ENCODE assay signal across 1 cellular context in genomic region chr9:99108131-99108530, GRCh38.
TF ChIP-seq lines count a peak whose summit lies in the region.

No MANE protein-coding gene starts in this region.

TF ChIP-seq in SK-N-SH, 30 proteins besides CTCF, POLR2A, EP300 and RAD21 (continued from another document):
- no peak for TF ChIP-seq USF2 (IDR thresholded peaks at IDR 0.05; ENCODE audit: borderline replicate concordance, low read depth, low read length)
- TF ChIP-seq, protein P1, sequence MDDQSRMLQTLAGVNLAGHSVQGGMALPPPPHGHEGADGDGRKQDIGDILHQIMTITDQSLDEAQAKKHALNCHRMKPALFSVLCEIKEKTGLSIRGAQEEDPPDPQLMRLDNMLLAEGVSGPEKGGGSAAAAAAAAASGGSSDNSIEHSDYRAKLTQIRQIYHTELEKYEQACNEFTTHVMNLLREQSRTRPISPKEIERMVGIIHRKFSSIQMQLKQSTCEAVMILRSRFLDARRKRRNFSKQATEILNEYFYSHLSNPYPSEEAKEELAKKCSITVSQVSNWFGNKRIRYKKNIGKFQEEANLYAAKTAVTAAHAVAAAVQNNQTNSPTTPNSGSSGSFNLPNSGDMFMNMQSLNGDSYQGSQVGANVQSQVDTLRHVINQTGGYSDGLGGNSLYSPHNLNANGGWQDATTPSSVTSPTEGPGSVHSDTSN (IDR thresholded peaks at IDR 0.05): no peak
- no peak for TF ChIP-seq GATA2 (CRISPR knock-in tag; IDR thresholded peaks at IDR 0.05)
- TF ChIP-seq TEAD4 (IDR thresholded peaks at IDR 0.05; ENCODE audit: borderline replicate concordance, insufficient read depth): no peak
- no peak for TF ChIP-seq POLR2AphosphoS5 (IDR thresholded peaks at IDR 0.05; ENCODE audit: low read depth, low read length)
- TF ChIP-seq GABPA (IDR thresholded peaks at IDR 0.05; ENCODE audit: low read depth): no peak
- TF ChIP-seq YY1 (IDR thresholded peaks at IDR 0.05; ENCODE audit: low read depth): no peak
- TF ChIP-seq CHD2 (IDR thresholded peaks at IDR 0.05; ENCODE audit: low read length, partially characterized antibody): no peak
- no peak for TF ChIP-seq EZH2phosphoT487 (IDR thresholded peaks at IDR 0.05; ENCODE audit: borderline replicate concordance, low read depth)
- no peak for TF ChIP-seq MEF2A (IDR thresholded peaks at IDR 0.05; ENCODE audit: borderline replicate concordance, low read depth)
- no peak for TF ChIP-seq FOSL2 (IDR thresholded peaks at IDR 0.05; ENCODE audit: borderline replicate concordance, low read depth)
- TF ChIP-seq, protein P2, sequence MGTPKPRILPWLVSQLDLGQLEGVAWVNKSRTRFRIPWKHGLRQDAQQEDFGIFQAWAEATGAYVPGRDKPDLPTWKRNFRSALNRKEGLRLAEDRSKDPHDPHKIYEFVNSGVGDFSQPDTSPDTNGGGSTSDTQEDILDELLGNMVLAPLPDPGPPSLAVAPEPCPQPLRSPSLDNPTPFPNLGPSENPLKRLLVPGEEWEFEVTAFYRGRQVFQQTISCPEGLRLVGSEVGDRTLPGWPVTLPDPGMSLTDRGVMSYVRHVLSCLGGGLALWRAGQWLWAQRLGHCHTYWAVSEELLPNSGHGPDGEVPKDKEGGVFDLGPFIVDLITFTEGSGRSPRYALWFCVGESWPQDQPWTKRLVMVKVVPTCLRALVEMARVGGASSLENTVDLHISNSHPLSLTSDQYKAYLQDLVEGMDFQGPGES (IDR thresholded peaks at IDR 0.05; ENCODE audit: low read depth, low read length): no peak
- TF ChIP-seq RFX5 (IDR thresholded peaks at IDR 0.05; ENCODE audit: low read length): no peak
- no peak for TF ChIP-seq ELF1 (IDR thresholded peaks at IDR 0.05)
- TF ChIP-seq USF1 (IDR thresholded peaks at IDR 0.05; ENCODE audit: borderline replicate concordance, low read depth): no peak
